Comparison of ENCODE assay signal across 8 cellular contexts in genomic region chr1:154609398-154610380, GRCh38. TPM values are rescaled to one million over a fixed set of nuclear protein-coding genes. Genes with fewer than 3 reads are reported as not detected.
A peak's percentile ranks its signal among the peaks of the same experiment; 100 is the strongest.
DNase-seq lines count a peak whose midpoint lies in the region; TF ChIP-seq lines count a peak whose summit lies in the region.

No MANE protein-coding gene starts in this region.

- H3K9me2 ChIP-seq in Karpas-422 (replicated peaks; ENCODE audit: insufficient read depth, low read length) = no peaks in the 10 kb centered on the region

- no peaks in the 10 kb centered on the region for H3K27me3 ChIP-seq in BLaER1 treated with 17β-estradiol and CSF1 and Interleukin-3, amounts not matched to agents 10 nM and 100 nM
- no peaks in the 10 kb centered on the region for H3K27me3 ChIP-seq in Karpas-422 (ENCODE audit: low read length)

- H3K79me2 ChIP-seq in Karpas-422 (ENCODE audit: low read length) = peaks cover 95% of the 10 kb centered on the region

- H3K9me3 ChIP-seq in BLaER1 treated with 17β-estradiol and CSF1 and Interleukin-3, amounts not matched to agents 10 nM and 100 nM (replicated peaks in 1 of 11) = no peaks in the 10 kb centered on the region
- no peaks in the 10 kb centered on the region for H3K9me3 ChIP-seq in Karpas-422 (ENCODE audit: low read length)

- peak overlapping the region in 8 of 10 experiments; percentile 80 to 93 (median 90); a peak in 10 of 20 replicates for H3K4me3 ChIP-seq in BLaER1 treated with 17β-estradiol and CSF1 and Interleukin-3, amounts not matched to agents 10 nM and 100 nM
- H3K4me3 ChIP-seq in Karpas-422 (ENCODE audit: low read length) (peak overlapping the region; percentile 73), fibroblast of mammary gland (ENCODE audit: control insufficient read depth, low read depth, low read length) (no peak overlapping the region)

- peak overlapping the region; percentile 91 to 99 (median 98); a peak in 18 of 22 replicates for H3K9ac ChIP-seq in BLaER1 treated with 17β-estradiol and CSF1 and Interleukin-3, amounts not matched to agents 10 nM and 100 nM
- H3K9ac ChIP-seq in Karpas-422 (ENCODE audit: low read length) = peak overlapping the region; percentile 93

- peak overlapping the region in 9 of 11 experiments; percentile 93 to 99 (median 98); a peak in 18 of 22 replicates for H3K27ac ChIP-seq in BLaER1 treated with 17β-estradiol and CSF1 and Interleukin-3, amounts not matched to agents 10 nM and 100 nM
- H3K27ac ChIP-seq in Karpas-422 (ENCODE audit: low read length) = peak overlapping the region; percentile 95

- peak overlapping the region; percentile 74 to 95 (median 83) for H3K4me2 ChIP-seq in BLaER1 treated with 17β-estradiol and CSF1 and Interleukin-3, amounts not matched to agents 10 nM and 100 nM
- H3K4me2 ChIP-seq in Karpas-422 (ENCODE audit: low read depth, low read length, poor library complexity, severe bottlenecking) = peak overlapping the region; percentile 82

- H2AFZ ChIP-seq in Karpas-422 (ENCODE audit: low read length) = no peak overlapping the region

- H4K20me1 ChIP-seq in BLaER1 treated with 17β-estradiol and CSF1 and Interleukin-3, amounts not matched to agents 10 nM and 100 nM = peaks cover 31 to 89% (median 69%) of the 10 kb centered on the region in 11 experiments
- peaks cover 18% of the 10 kb centered on the region; the same call in 1 of the 2 replicates for H4K20me1 ChIP-seq in Karpas-422 (ENCODE audit: insufficient read depth, low read depth, low read length)

- DNase-seq in Karpas-422 = peak; percentile 81
- DNase-seq in activated CD4-positive, alpha-beta T cell treated with anti-CD3 and anti-CD28 coated beads, Interleukin-2, amount 50 U/mL, for 4 hours = peak; percentile 59 to 60
- DNase-seq in fibroblast of mammary gland (ENCODE audit: low read depth) = peak; percentile 27
- peak; percentile 40 to 57 for DNase-seq in stimulated activated CD4-positive, alpha-beta T cell treated with anti-CD3 and anti-CD28 coated beads, Interleukin-15, amount 100 ng/mL, for 48 hours (ENCODE audit: low read depth in 2 of 2)
- no peak for DNase-seq in amygdala (lab: John Stamatoyannopoulos, UW)
- no peak for DNase-seq in D341Med (ENCODE audit: low spot score)
- DNase-seq in hypothalamus (lab: John Stamatoyannopoulos, UW) = no peak

- H3K36me3 ChIP-seq in BLaER1 treated with 17β-estradiol and CSF1 and Interleukin-3, amounts not matched to agents 10 nM and 100 nM = peaks cover 7 to 23% (median 16%) of the 10 kb centered on the region in 11 experiments; a peak in 17 of 22 replicates
- peaks cover 4% of the 10 kb centered on the region; the same call in 1 of the 2 replicates for H3K36me3 ChIP-seq in Karpas-422 (ENCODE audit: insufficient read depth, low read length)

- peaks cover 52 to 65% (median 59%) of the 10 kb centered on the region in 10 experiments for H3K4me1 ChIP-seq in BLaER1 treated with 17β-estradiol and CSF1 and Interleukin-3, amounts not matched to agents 10 nM and 100 nM
- H3K4me1 ChIP-seq in Karpas-422 (ENCODE audit: low read length) = peaks cover 70% of the 10 kb centered on the region

- no peak for TF ChIP-seq CTCF in fibroblast of mammary gland (conservative IDR thresholded peaks at IDR 0.05; ENCODE audit: control insufficient read depth, insufficient read depth, low read depth, low read length)

RNA-seq across cellular contexts. Expression of gene ADAR, which starts 1.7 kb away (rescaled TPM):
- total RNA-seq in Karpas-422 (2014; rRNA removed; shearing (Covaris generic); ENCODE audit: low replicate concordance) = 140 and 144 TPM in 2 replicates

RNA-seq across cellular contexts. Expression of gene CHRNB2, which starts 42.1 kb away (rescaled TPM):
- total RNA-seq in Karpas-422 (2014; rRNA removed; shearing (Covaris generic); ENCODE audit: low replicate concordance) = 0.29 and 0.48 TPM in 2 replicates

RNA-seq across cellular contexts. Expression of gene UBE2Q1, which starts 51.2 kb away (rescaled TPM):
- total RNA-seq in Karpas-422 (2014; rRNA removed; shearing (Covaris generic); ENCODE audit: low replicate concordance) = 41.2 and 42.1 TPM in 2 replicates

Comparison
In these comparisons a context has a peak if more than half of its experiments do, and no peak if none do; other contexts are left out.
1. DNase-seq: peak in Karpas-422 (single experiment), activated CD4-positive, alpha-beta T cell treated with anti-CD3 and anti-CD28 coated beads, Interleukin-2, amount 50 U/mL, for 4 hours (2 of 2), fibroblast of mammary gland (single experiment) and stimulated activated CD4-positive, alpha-beta T cell treated with anti-CD3 and anti-CD28 coated beads, Interleukin-15, amount 100 ng/mL, for 48 hours (2 of 2); none in amygdala (0 of 56), D341Med (single experiment) and hypothalamus (0 of 51).